11 cellular contexts compared by ENCODE assay signal in genomic region chr17:17445925-17446665, GRCh38. TPM values are rescaled to one million over a fixed set of nuclear protein-coding genes. Genes with fewer than 3 reads are reported as not detected.
DNase-seq lines count a peak whose midpoint lies in the region; ATAC-seq, FAIRE-seq and TF ChIP-seq lines count a peak whose summit lies in the region.
"Had no signal": no experiment of that assay in that cellular context is flagged by ENCODE, and none has a peak within 500 bp of the region (broad histone marks: within the 10 kb centered on the region; RNA-seq: fewer than 3 reads in every experiment).

No MANE protein-coding gene starts in this region.

- H3K27ac ChIP-seq in endodermal cell (ENCODE audit: low read depth, low read length), result no peak overlapping the region
- peak overlapping the region; percentile 43 to 80 (median 63) for H3K27ac ChIP-seq in pancreas

- 86 to 87% methylated on average over 8 to 12 of the region's 12 CpGs for WGBS in endodermal cell (ENCODE audit: insufficient coverage in 1 of 2, insufficient read length in 1 of 2), 2 experiments
- 39 to 47% methylated on average over 12 of the region's 12 CpGs for WGBS in pancreas, 2 donors

- no peak overlapping the region for H3K9ac ChIP-seq in endodermal cell (ENCODE audit: extremely low read depth, low read length, poor library complexity, severe bottlenecking)

- in situ Hi-C loops in Caki2 (cut with HindIII; ENCODE audit: low pct_unique_long_range_greater_than_20kb, low sequenced_read_pairs), result no loop called here

- ATAC-seq in pancreas (peak; percentile 63 to 89 (median 84)), GM19351 (IDR thresholded peaks at IDR 0.05; ENCODE audit: unreplicated experiment) (no peak), HG02981 (IDR thresholded peaks at IDR 0.05; ENCODE audit: unreplicated experiment) (no peak)
- ATAC-seq: natural killer cell had no signal

- H3K27me3 ChIP-seq in endodermal cell (ENCODE audit: control insufficient read depth, insufficient read depth, low read length, poor library complexity, severe bottlenecking) (no peaks in the 10 kb centered on the region), pancreas (no peaks in the 10 kb centered on the region)

- H3K4me3 Mint-ChIP-seq in endodermal cell, result peak overlapping the region; percentile 20
- H3K4me3 Mint-ChIP-seq: natural killer cell had no signal

- H3K36me3 ChIP-seq in endodermal cell (ENCODE audit: control insufficient read depth, insufficient read depth, low read length), result no peaks in the 10 kb centered on the region
- H3K36me3 ChIP-seq in pancreas, result no peaks in the 10 kb centered on the region

- TF ChIP-seq CTCF in endodermal cell (conservative IDR thresholded peaks at IDR 0.05) (no peak), pancreas (IDR thresholded peaks at IDR 0.05) (no peak)

- H3K9me3 ChIP-seq in endodermal cell (ENCODE audit: control insufficient read depth, low read length) (peaks cover 8% of the 10 kb centered on the region), pancreas (no peaks in the 10 kb centered on the region)

- peak; percentile 94 for DNase-seq in Caki2 (ENCODE audit: low read depth)
- peak; percentile 52 for DNase-seq in NCI-H2029 treated with DMSO at 0.1 percent for 48 hours (lab: John Stamatoyannopoulos, UW)
- DNase-seq in endodermal cell, result peak; percentile 72
- DNase-seq in pancreas, result peak in 3 of 6 donors; percentile 52 to 71 (median 56)
- DNase-seq in NCI-H1694 treated with DMSO at 0.1 percent for 48 hours (lab: John Stamatoyannopoulos, UW), result no peak
- no peak for DNase-seq in stimulated activated CD4-positive, alpha-beta T cell treated with anti-CD3 and anti-CD28 coated beads, Interleukin-4, amount 100 ng/mL, for 24 hours
- DNase-seq: activated T-cell treated with anti-CD3 and anti-CD28 coated beads, Interleukin-2, amount 50 U/mL, for 1 hour; natural killer cell had no signal

- H3K4me1 ChIP-seq in endodermal cell (ENCODE audit: control insufficient read depth, insufficient read depth, low read length), result peaks cover 5% of the 10 kb centered on the region
- no peaks in the 10 kb centered on the region for H3K4me1 ChIP-seq in pancreas

- H3K27ac Mint-ChIP-seq in endodermal cell, result peak overlapping the region; percentile 38
- H3K27ac Mint-ChIP-seq: natural killer cell had no signal

- peaks cover 30% of the 10 kb centered on the region for H3K4me1 Mint-ChIP-seq in endodermal cell
- H3K4me1 Mint-ChIP-seq: natural killer cell had no signal

- no peaks in the 10 kb centered on the region for H3K36me3 Mint-ChIP-seq in endodermal cell (ENCODE audit: low read depth)
- H3K36me3 Mint-ChIP-seq: natural killer cell had no signal

- intact Hi-C loops in pancreas (cut with DNase I), result no loop called here

- no peak for FAIRE-seq in pancreas (lab: Jason Lieb, UNC)
- FAIRE-seq: GM18507 had no signal

- H3K9me3 Mint-ChIP-seq in endodermal cell, result peaks cover 16% of the 10 kb centered on the region
- H3K9me3 Mint-ChIP-seq: natural killer cell had no signal

- H3K27me3 Mint-ChIP-seq in endodermal cell (ENCODE audit: insufficient read depth), result peaks cover 2% of the 10 kb centered on the region

- H3K4me3 ChIP-seq in endodermal cell (ENCODE audit: low read length), result no peak overlapping the region
- no peak overlapping the region for H3K4me3 ChIP-seq in pancreas

RNA-seq across cellular contexts. Expression of gene MED9, which starts 30.7 kb away (rescaled TPM):
- total RNA-seq in Caki2 (2014; rRNA removed; shearing (Covaris generic); ENCODE audit: low replicate concordance), result 17.0 and 19.6 TPM in 2 replicates
- 10 to 100 TPM; 18.4 to 20.5 TPM for total RNA-seq in endodermal cell
- 17.3 TPM for polyA plus RNA-seq in endodermal cell (2013, experiment 1 of 2)
- polyA plus RNA-seq in endodermal cell (2013, experiment 2 of 2), result 18.8 TPM
- total RNA-seq in pancreas, result 1 to 10 TPM; 4.6 to 8.4 (median 6.3) TPM
- polyA plus RNA-seq in pancreas, result 10 to 100 TPM in 1 of 2 donors, 1 to 10 TPM in 1; 7.8 to 12.2 TPM

RNA-seq across cellular contexts. Expression of gene RASD1, which starts 50.1 kb away (rescaled TPM):
- not detected in 2 replicates for total RNA-seq in Caki2 (2014; rRNA removed; shearing (Covaris generic); ENCODE audit: low replicate concordance)
- total RNA-seq in endodermal cell (1 to 10 TPM; 1.9 to 2.5 TPM), pancreas (10 to 100 TPM in 3 of 6 donors, 1 to 10 TPM in 3; 4.9 to 30.7 (median 10.6) TPM)
- polyA plus RNA-seq in endodermal cell (2013, experiment 1 of 2), result 3.0 TPM
- 2.8 TPM for polyA plus RNA-seq in endodermal cell (2013, experiment 2 of 2)
- polyA plus RNA-seq in pancreas, result 100 to 1,000 TPM in 1 of 2 donors, 10 to 100 TPM in 1; 40.6 to 129 TPM

Comparison
In these comparisons a context has a peak if more than half of its experiments do, and no peak if none do; other contexts are left out.
1. DNase-seq: peak in Caki2 (single experiment), NCI-H2029 treated with DMSO at 0.1 percent for 48 hours (single experiment) and endodermal cell (single experiment); none in NCI-H1694 treated with DMSO at 0.1 percent for 48 hours (single experiment) and stimulated activated CD4-positive, alpha-beta T cell treated with anti-CD3 and anti-CD28 coated beads, Interleukin-4, amount 100 ng/mL, for 24 hours (single experiment).
2. ATAC-seq: peak in pancreas (4 of 4); none in GM19351 (single experiment) and HG02981 (single experiment).